2 cellular contexts compared by ENCODE assay signal in genomic region chr10:22341190-22341935, GRCh38.
TF ChIP-seq lines count a peak whose summit lies in the region.

No MANE protein-coding gene starts in this region.

TF ChIP-seq in K562, 482 proteins besides CTCF, POLR2A, EP300 and RAD21 (continues in another document):
- TF ChIP-seq ZNF12 (CRISPR knock-in tag; IDR thresholded peaks at IDR 0.05) (no peak), XRCC3 (IDR thresholded peaks at IDR 0.05) (no peak), ARHGAP35 (IDR thresholded peaks at IDR 0.05; ENCODE audit: partially characterized antibody) (no peak), CREM (IDR thresholded peaks at IDR 0.05; ENCODE audit: low read depth) (no peak), PTBP1 (IDR thresholded peaks at IDR 0.05; ENCODE audit: low read depth, low read length) (no peak), POU5F1 (IDR thresholded peaks at IDR 0.05; ENCODE audit: borderline replicate concordance, low read depth, low read length, partially characterized antibody) (no peak), HBP1 (CRISPR knock-in tag; IDR thresholded peaks at IDR 0.05) (no peak), YY1 (IDR thresholded peaks at IDR 0.05; ENCODE audit: borderline replicate concordance in 1 of 3, control insufficient read depth in 1 of 3, extremely low read depth in 1 of 3, insufficient read depth in 3 of 3, insufficient read length in 1 of 3, insufficient replicate concordance in 2 of 3, low read depth in 1 of 3, low read length in 2 of 3) (no peak), ZNF431 (CRISPR knock-in tag; IDR thresholded peaks at IDR 0.05) (no peak), SNAPC5 (CRISPR knock-in tag; IDR thresholded peaks at IDR 0.05) (no peak), BCOR (IDR thresholded peaks at IDR 0.05) (no peak), ZNF41 (CRISPR knock-in tag; conservative IDR thresholded peaks at IDR 0.05) (no peak), CC2D1A (IDR thresholded peaks at IDR 0.05) (no peak), TRIM24 (IDR thresholded peaks at IDR 0.05) (no peak), CREBBP (IDR thresholded peaks at IDR 0.05; ENCODE audit: low read depth, low read length) (no peak), HDAC1 (IDR thresholded peaks at IDR 0.05) (0 out of 4 replicates have a peak, but pooled peaks of 1 of the 2 experiments have one; percentile 54), MYC (IDR thresholded peaks at IDR 0.05; ENCODE audit: low read depth, low read length) (no peak; the same call in 1 of the 2 replicates), MYC (CRISPR knock-in tag; IDR thresholded peaks at IDR 0.05; ENCODE audit: borderline replicate concordance, low read depth) (no peak), ZNF274 (IDR thresholded peaks at IDR 0.05; ENCODE audit: borderline replicate concordance, low read depth, low read length) (no peak), HDAC3 (IDR thresholded peaks at IDR 0.05; ENCODE audit: borderline replicate concordance, partially characterized antibody) (no peak), ZKSCAN1 (IDR thresholded peaks at IDR 0.05; ENCODE audit: low read depth, low read length) (no peak), NR3C1 (CRISPR knock-in tag; IDR thresholded peaks at IDR 0.05) (no peak), SMARCE1 (IDR thresholded peaks at IDR 0.05) (no peak), SPI1 (IDR thresholded peaks at IDR 0.05; ENCODE audit: borderline replicate concordance, low read depth, low read length) (no peak), ZNF436 (CRISPR knock-in tag; IDR thresholded peaks at IDR 0.05) (no peak), ETV1 (tag; conservative IDR thresholded peaks at IDR 0.05; ENCODE audit: low read depth) (0 out of 2 replicates have a peak, but pooled peaks have one; percentile 9), RB1 (IDR thresholded peaks at IDR 0.05; ENCODE audit: low read depth) (no peak), ZNF586 (CRISPR knock-in tag; conservative IDR thresholded peaks at IDR 0.05) (no peak)

TF ChIP-seq in HepG2, 621 proteins besides CTCF, POLR2A, EP300 and RAD21 (continues in another document):
- 0 out of 2 replicates have a peak, but pooled peaks have one; percentile 11 for TF ChIP-seq MAZ (IDR thresholded peaks at IDR 0.05; ENCODE audit: borderline replicate concordance, low read depth, low read length)
- no peak for TF ChIP-seq MAZ (CRISPR knock-in tag; IDR thresholded peaks at IDR 0.05; ENCODE audit: low read depth)
- no peak for TF ChIP-seq FUBP1 (CRISPR knock-in tag; IDR thresholded peaks at IDR 0.05; ENCODE audit: borderline replicate concordance)
- TF ChIP-seq ZKSCAN5 (CRISPR knock-in tag; IDR thresholded peaks at IDR 0.05): no peak
- TF ChIP-seq ZNF724P (CRISPR knock-in tag; IDR thresholded peaks at IDR 0.05; ENCODE audit: borderline replicate concordance): no peak
- TF ChIP-seq ZNF441 (CRISPR knock-in tag; IDR thresholded peaks at IDR 0.05; ENCODE audit: borderline replicate concordance): no peak
- peak; percentile 4; the same call in 1 of the 2 replicates for TF ChIP-seq ZBED4 (CRISPR knock-in tag; IDR thresholded peaks at IDR 0.05; ENCODE audit: borderline replicate concordance)
- no peak for TF ChIP-seq SRY (CRISPR knock-in tag; IDR thresholded peaks at IDR 0.05)
- no peak for TF ChIP-seq ZNF784 (CRISPR knock-in tag; IDR thresholded peaks at IDR 0.05; ENCODE audit: borderline replicate concordance)
- no peak for TF ChIP-seq ZNF850 (CRISPR knock-in tag; conservative IDR thresholded peaks at IDR 0.05)
- no peak for TF ChIP-seq GZF1 (CRISPR knock-in tag; IDR thresholded peaks at IDR 0.05)
- no peak for TF ChIP-seq FOXP4 (CRISPR knock-in tag; IDR thresholded peaks at IDR 0.05)
- TF ChIP-seq ZSCAN30 (CRISPR knock-in tag; IDR thresholded peaks at IDR 0.05): no peak
- TF ChIP-seq ZNF18 (CRISPR knock-in tag; IDR thresholded peaks at IDR 0.05; ENCODE audit: insufficient replicate concordance): no peak
- no peak for TF ChIP-seq ZNF709 (CRISPR knock-in tag; IDR thresholded peaks at IDR 0.05)
- no peak for TF ChIP-seq ZNF674 (CRISPR knock-in tag; IDR thresholded peaks at IDR 0.05; ENCODE audit: low read depth)
- no peak for TF ChIP-seq NFYB (CRISPR knock-in tag; IDR thresholded peaks at IDR 0.05)
- TF ChIP-seq KAT7 (CRISPR knock-in tag; IDR thresholded peaks at IDR 0.05; ENCODE audit: borderline replicate concordance): no peak
- TF ChIP-seq SMAD9 (CRISPR knock-in tag; IDR thresholded peaks at IDR 0.05): no peak
- TF ChIP-seq MXI1 (IDR thresholded peaks at IDR 0.05; ENCODE audit: borderline replicate concordance, low read depth, low read length): no peak
- peak; percentile 13; the same call in 1 of the 2 replicates for TF ChIP-seq ARID5B (CRISPR knock-in tag; IDR thresholded peaks at IDR 0.05)
- peak; percentile 47; the same call in 1 of the 2 replicates for TF ChIP-seq ZFP91 (CRISPR knock-in tag; IDR thresholded peaks at IDR 0.05; ENCODE audit: borderline replicate concordance)
- TF ChIP-seq HOMEZ (CRISPR knock-in tag; IDR thresholded peaks at IDR 0.05; ENCODE audit: low read depth): no peak
- no peak for TF ChIP-seq MEIS2 (CRISPR knock-in tag; IDR thresholded peaks at IDR 0.05)
